7 cellular contexts compared by ENCODE assay signal in the genomic region with DNA sequence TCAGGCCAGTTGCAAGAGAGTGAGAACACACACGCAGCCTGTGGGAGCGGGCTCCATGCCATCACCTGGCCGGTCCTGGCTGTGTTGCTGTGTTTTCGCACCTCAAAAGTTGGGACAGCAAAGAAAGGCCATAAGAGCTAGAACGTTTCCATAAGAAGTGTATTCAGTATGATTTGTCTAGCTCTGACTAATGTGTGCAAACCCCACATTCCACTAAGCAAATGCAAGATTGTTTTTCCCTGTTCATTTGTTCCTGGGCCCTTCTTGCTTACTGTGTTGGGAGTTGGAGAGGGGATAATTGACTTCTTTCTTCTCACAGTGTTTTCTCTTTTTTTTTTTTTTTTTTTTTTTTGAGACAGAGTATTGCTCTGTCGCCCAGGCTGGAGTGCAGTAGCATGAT.
DNase-seq lines count a peak whose midpoint lies in the region; TF ChIP-seq lines count a peak whose summit lies in the region.
"Not testable (repeated sequence)": the region's sequence is repeated elsewhere in the genome, so short reads cannot be mapped to it uniquely, and the experiment has no call there.

No MANE protein-coding gene starts in this region.

- H3K14ac ChIP-seq in trophoblast cell (ENCODE audit: low read length) = not testable (repeated sequence)

- not testable (repeated sequence) for TF ChIP-seq CTCF in chondrocyte (IDR thresholded peaks at IDR 0.05); fibroblast of villous mesenchyme (IDR thresholded peaks at IDR 0.05; ENCODE audit: insufficient read depth, low read depth, low read length)

- H3K27ac ChIP-seq in trophoblast cell (ENCODE audit: low read depth, low read length) = not testable (repeated sequence)

- H3K4me2 ChIP-seq in trophoblast cell (ENCODE audit: low read length) = not testable (repeated sequence)

- not testable (repeated sequence) for H2BK5ac ChIP-seq in trophoblast cell (ENCODE audit: low read depth, low read length, poor library complexity)

- not testable (repeated sequence) for H2AK5ac ChIP-seq in trophoblast cell (ENCODE audit: low read length)

- not testable (repeated sequence) for H4K8ac ChIP-seq in trophoblast cell (ENCODE audit: low read depth, low read length)

- H3K27me3 ChIP-seq in trophoblast cell (ENCODE audit: insufficient read depth, low read length) = not testable (repeated sequence)

- not testable (repeated sequence) for H3K18ac ChIP-seq in trophoblast cell (ENCODE audit: low read length)

- not testable (repeated sequence) for H3K9me3 ChIP-seq in trophoblast cell (ENCODE audit: insufficient read depth, low read depth, low read length)

- H3K4me1 ChIP-seq in trophoblast cell (ENCODE audit: control insufficient read depth in 1 of 2, insufficient read depth in 2 of 2, low read length in 2 of 2) = peaks cover 12 to 18% of the 10 kb centered on the region in 2 experiments

- WGBS in trophoblast cell (ENCODE audit: extremely low coverage, insufficient coverage, insufficient read length) = no CpG with 5 or more reads among the region's 6 CpGs

- H3K4me3 ChIP-seq in fibroblast of villous mesenchyme (ENCODE audit: low read depth, low read length); trophoblast cell (ENCODE audit: low read depth, low read length): not testable (repeated sequence)

- not testable (repeated sequence) for H3K36me3 ChIP-seq in trophoblast cell (ENCODE audit: control insufficient read depth in 1 of 2, insufficient read depth in 2 of 2, low read length in 2 of 2)

- peaks cover 83% of the 10 kb centered on the region for H3K4me1 Mint-ChIP-seq in chondrocyte (ENCODE audit: low read depth)

- peaks cover 21% of the 10 kb centered on the region for H3K79me1 ChIP-seq in trophoblast cell (ENCODE audit: low read length)

- not testable (repeated sequence) for H3K27me3 Mint-ChIP-seq in chondrocyte (ENCODE audit: low read depth)

- H3K4ac ChIP-seq in trophoblast cell (ENCODE audit: low read depth, low read length) = not testable (repeated sequence)

- DNase-seq in ELR (ENCODE audit: low read depth) = peak; percentile 66
- DNase-seq in NCI-H226 = peak; percentile 18
- peak; percentile 40 for DNase-seq in amniotic epithelial cell (ENCODE audit: low read depth)
- not testable (repeated sequence) for DNase-seq in chondrocyte (ENCODE audit: low spot score); trophoblast cell
- DNase-seq in fibroblast of villous mesenchyme (ENCODE audit: low read depth) = peak; percentile 41
- DNase-seq in left kidney (ENCODE audit: low read depth, low spot score) = peak; percentile 39

- peak overlapping the region; percentile 54 for H2BK12ac ChIP-seq in trophoblast cell (ENCODE audit: low read length)

- H3K4me3 Mint-ChIP-seq in chondrocyte (ENCODE audit: unreplicated experiment) = not testable (repeated sequence)

- H4K91ac ChIP-seq in trophoblast cell (ENCODE audit: low read depth, low read length) = peak overlapping the region; percentile 64

- not testable (repeated sequence) for H3K79me2 ChIP-seq in trophoblast cell (ENCODE audit: control insufficient read depth, insufficient read depth, low read length, poor library complexity)

- H4K12ac ChIP-seq in trophoblast cell (ENCODE audit: low read depth, low read length) = not testable (repeated sequence)

- peak overlapping the region; percentile 97 for H3K27ac Mint-ChIP-seq in chondrocyte (ENCODE audit: unreplicated experiment)

- H3K9me3 Mint-ChIP-seq in chondrocyte (ENCODE audit: low read depth) = not testable (repeated sequence)

- H3K23ac ChIP-seq in trophoblast cell (ENCODE audit: low read length) = not testable (repeated sequence)

- H2AFZ ChIP-seq in trophoblast cell (ENCODE audit: insufficient read depth, low read length, poor library complexity) = not testable (repeated sequence)

- H2BK120ac ChIP-seq in trophoblast cell (ENCODE audit: insufficient read depth, low read length, poor library complexity) = not testable (repeated sequence)

- H3K9ac ChIP-seq in trophoblast cell (ENCODE audit: low read length) = not testable (repeated sequence)

- peaks cover 14% of the 10 kb centered on the region for H3K36me3 Mint-ChIP-seq in chondrocyte (ENCODE audit: low read depth)
